In genomic region chr10:101106351-101106750, GRCh38 we compare ENCODE assay signal across 28 cellular contexts. TPM values are rescaled to one million over a fixed set of nuclear protein-coding genes. Genes with fewer than 3 reads are reported as not detected.
DNase-seq lines count a peak whose midpoint lies in the region; ATAC-seq and TF ChIP-seq lines count a peak whose summit lies in the region.
"Had no signal": no experiment of that assay in that cellular context is flagged by ENCODE, and none has a peak within 500 bp of the region (broad histone marks: within the 10 kb centered on the region; RNA-seq: fewer than 3 reads in every experiment).

No MANE protein-coding gene starts in this region.

- TF ChIP-seq CTCF in IMR-90 (conservative IDR thresholded peaks at IDR 0.05; ENCODE audit: low read depth, low read length) (no peak), glutamatergic neuron (IDR thresholded peaks at IDR 0.05; ENCODE audit: partially characterized antibody, unreplicated experiment) (no peak), lower lobe of right lung (IDR thresholded peaks at IDR 0.05) (no peak), HFFc6 (IDR thresholded peaks at IDR 0.05) (no peak)

- intact Hi-C loops in IMR-90 (cut with micrococcal nuclease), result no loop called here
- intact Hi-C loops in posterior vena cava (cut with DNase I), result no loop called here
- intact Hi-C loops in lower lobe of right lung (cut with DNase I), result no loop called here

- BruUV-seq in IMR-90 (replicated peaks; lab: Mats Ljungman, UMichigan), result no TSS peak

- POLR2A ChIA-PET in IMR-90 (lab: Charles Lee; ENCODE audit: unreplicated experiment), result no interaction called here

- no peak overlapping the region for H3K14ac ChIP-seq in IMR-90 (replicated peaks; ENCODE audit: low read depth, low read length)

- H2AK9ac ChIP-seq in IMR-90 (replicated peaks; ENCODE audit: low read depth, low read length, poor library complexity), result peak overlapping the region; percentile 65

- in situ Hi-C loops in IMR-90 (cut with MboI; ENCODE audit: low sequenced_read_pairs), result no loop called here

- H3K9me3 ChIP-seq in IMR-90 (ENCODE audit: control insufficient read depth, insufficient read depth, low read length) (no peaks in the 10 kb centered on the region), lower lobe of right lung (no peaks in the 10 kb centered on the region)
- H3K9me3 ChIP-seq: BE2C, BLaER1 had no signal

- H2BK5ac ChIP-seq in IMR-90 (ENCODE audit: low read depth, low read length, poor library complexity, severe bottlenecking), result no peak overlapping the region

- H4K8ac ChIP-seq in IMR-90 (ENCODE audit: low read depth in 2 of 2, low read length in 2 of 2), result no peak overlapping the region

- H3K36me3 Mint-ChIP-seq in glutamatergic neuron (ENCODE audit: unreplicated experiment) (no peaks in the 10 kb centered on the region), HFFc6 (ENCODE audit: low read depth) (no peaks in the 10 kb centered on the region)
- H3K36me3 Mint-ChIP-seq: CD14-positive monocyte; CD4-positive, alpha-beta memory T cell; CD4-positive, CD25-positive, alpha-beta regulatory T cell; CD8-positive, alpha-beta memory T cell had no signal

- H4K91ac ChIP-seq in IMR-90 (ENCODE audit: insufficient read depth, low read depth, low read length), result no peak overlapping the region

- H3K23ac ChIP-seq in IMR-90 (ENCODE audit: low read depth, low read length), result no peak overlapping the region

- no peak overlapping the region for H3K27ac Mint-ChIP-seq in glutamatergic neuron (ENCODE audit: unreplicated experiment)
- H3K27ac Mint-ChIP-seq in HFFc6, result no peak overlapping the region
- H3K27ac Mint-ChIP-seq: CD14-positive monocyte; CD4-positive, CD25-positive, alpha-beta regulatory T cell; CD8-positive, alpha-beta memory T cell had no signal

- H4K5ac ChIP-seq in IMR-90 (ENCODE audit: low read depth, low read length), result no peak overlapping the region

- H3K36me3 ChIP-seq in IMR-90 (ENCODE audit: control insufficient read depth, insufficient read depth, low read length) (no peaks in the 10 kb centered on the region), lower lobe of right lung (no peaks in the 10 kb centered on the region)
- H3K36me3 ChIP-seq: BE2C, BLaER1 had no signal

- no peaks in the 10 kb centered on the region for H3K9me1 ChIP-seq in IMR-90 (ENCODE audit: insufficient read depth, low read length)

- H3K27me3 Mint-ChIP-seq in glutamatergic neuron (ENCODE audit: unreplicated experiment), result peaks cover 4% of the 10 kb centered on the region
- peaks cover 48% of the 10 kb centered on the region for H3K27me3 Mint-ChIP-seq in HFFc6 (ENCODE audit: insufficient read depth)

- dilution Hi-C loops in IMR-90 (cut with HindIII; ENCODE audit: low sequenced_read_pairs, unreplicated experiment), result no loop called here

- peaks cover 66% of the 10 kb centered on the region for H3K27me3 ChIP-seq in IMR-90 (ENCODE audit: control insufficient read depth, insufficient read depth, low read length)
- peaks cover 25% of the 10 kb centered on the region for H3K27me3 ChIP-seq in lower lobe of right lung (ENCODE audit: low read depth)
- H3K27me3 ChIP-seq: BE2C had no signal

- H2BK20ac ChIP-seq in IMR-90 (ENCODE audit: low read depth, low read length), result no peak overlapping the region

- H3K4me2 ChIP-seq in IMR-90 (ENCODE audit: low read depth, low read length), result no peak overlapping the region
- H3K4me2 ChIP-seq: BLaER1 had no signal

- peaks cover 7% of the 10 kb centered on the region for H3K9me3 Mint-ChIP-seq in glutamatergic neuron (ENCODE audit: unreplicated experiment)
- no peaks in the 10 kb centered on the region for H3K9me3 Mint-ChIP-seq in HFFc6
- H3K9me3 Mint-ChIP-seq: CD14-positive monocyte; CD4-positive, alpha-beta memory T cell; CD4-positive, CD25-positive, alpha-beta regulatory T cell; CD8-positive, alpha-beta memory T cell had no signal

- no peak overlapping the region for H3K4ac ChIP-seq in IMR-90 (ENCODE audit: low read depth, low read length)

- TF ChIP-seq POLR2A in IMR-90 (IDR thresholded peaks at IDR 0.05; ENCODE audit: low read depth, low read length), result no peak

- no peaks in the 10 kb centered on the region for H3K4me1 ChIP-seq in IMR-90 (ENCODE audit: control insufficient read depth, insufficient read depth, low read length)
- no peaks in the 10 kb centered on the region for H3K4me1 ChIP-seq in lower lobe of right lung
- H3K4me1 ChIP-seq: BE2C, BLaER1 had no signal

- H3K9ac ChIP-seq in IMR-90 (ENCODE audit: low read depth, low read length), result no peak overlapping the region
- H3K9ac ChIP-seq: BLaER1 had no signal

- no peaks in the 10 kb centered on the region for H3K79me1 ChIP-seq in IMR-90 (ENCODE audit: low read depth in 1 of 2, low read length in 2 of 2)

- H3K27ac ChIP-seq in IMR-90 (ENCODE audit: insufficient read depth, low read length) (no peak overlapping the region), lower lobe of right lung (no peak overlapping the region)
- H3K27ac ChIP-seq: BLaER1 had no signal

- ATAC-seq in IMR-90 (ENCODE audit: low read depth) (no peak), lower lobe of right lung (no peak)
- ATAC-seq: GM12878 had no signal

- 55% methylated on average over 2 of the region's 6 CpGs; no CpG with 5 or more reads in 1 of the 2 experiments for WGBS in IMR-90 (ENCODE audit: extremely low coverage in 2 of 2, insufficient read length in 1 of 2), 2 experiments

- H3K4me3 Mint-ChIP-seq in glutamatergic neuron (ENCODE audit: unreplicated experiment) (peak overlapping the region; percentile 16), HFFc6 (no peak overlapping the region)
- H3K4me3 Mint-ChIP-seq: CD14-positive monocyte; CD4-positive, alpha-beta memory T cell; CD4-positive, CD25-positive, alpha-beta regulatory T cell; CD8-positive, alpha-beta memory T cell had no signal

- H2BK120ac ChIP-seq in IMR-90 (ENCODE audit: low read depth, low read length), result no peak overlapping the region

- DNase-seq in IMR-90, result no peak
- DNase-seq in RPMI8226, result peak; percentile 37
- DNase-seq in glutamatergic neuron, result no peak
- peak; percentile 55 for DNase-seq in posterior vena cava (ENCODE audit: low spot score)
- DNase-seq in lower lobe of right lung, result no peak
- DNase-seq in Kasumi-1 (lab: John Stamatoyannopoulos, UW), result no peak
- no peak for DNase-seq in activated CD8-positive, alpha-beta memory T cell treated with anti-CD3 and anti-CD28 coated beads, Interleukin-2, amount 50 U/mL, for 48 hours
- DNase-seq in HFFc6, result no peak
- DNase-seq: 8988T; ACHN; BE2C; C1 segment of cervical spinal cord; CD4-positive, alpha-beta memory T cell; CD4-positive, CD25-positive, alpha-beta regulatory T cell; CD8-positive, alpha-beta memory T cell; COR-L47; DMS 273 treated with DMSO at 0.1 percent for 48 hours; DMS153; DMS53; DMS79; DND-41; EL; GDM1 had no signal

- H3K4me1 Mint-ChIP-seq in glutamatergic neuron (ENCODE audit: low read depth, unreplicated experiment), result peaks cover 9% of the 10 kb centered on the region
- no peaks in the 10 kb centered on the region for H3K4me1 Mint-ChIP-seq in HFFc6 (ENCODE audit: low read depth)
- H3K4me1 Mint-ChIP-seq: CD14-positive monocyte; CD4-positive, alpha-beta memory T cell; CD4-positive, CD25-positive, alpha-beta regulatory T cell; CD8-positive, alpha-beta memory T cell had no signal

- no peak overlapping the region for H2AK5ac ChIP-seq in IMR-90 (ENCODE audit: low read depth, low read length)

- no peak for TF ChIP-seq RAD21 in IMR-90 (IDR thresholded peaks at IDR 0.05; ENCODE audit: low read length)

- no peak overlapping the region for H2AFZ ChIP-seq in IMR-90 (replicated peaks; ENCODE audit: low read length, poor library complexity)

- no peaks in the 10 kb centered on the region for H4K20me1 ChIP-seq in IMR-90 (ENCODE audit: insufficient read depth, low read length)
- H4K20me1 ChIP-seq: BLaER1 had no signal

- CTCF ChIA-PET in IMR-90 (lab: Yijun Ruan, JAX), result no interaction called here

- no peak overlapping the region for H2BK15ac ChIP-seq in IMR-90 (ENCODE audit: low read depth, low read length)

- H3K56ac ChIP-seq in IMR-90 (ENCODE audit: extremely low read depth, insufficient read depth, low read length), result no peak overlapping the region

- H3K4me3 ChIP-seq in IMR-90 (ENCODE audit: insufficient read depth, low read depth, low read length) (no peak overlapping the region), lower lobe of right lung (no peak overlapping the region)
- H3K4me3 ChIP-seq: BLaER1, GM12878 had no signal

- no peak overlapping the region for H3K18ac ChIP-seq in IMR-90 (ENCODE audit: low read depth, low read length)

TF ChIP-seq in IMR-90, 13 proteins besides CTCF, POLR2A, EP300 and RAD21 (continues in another document):
- no peak for TF ChIP-seq MXI1 (IDR thresholded peaks at IDR 0.05; ENCODE audit: borderline replicate concordance, low read depth, low read length)
- no peak for TF ChIP-seq RCOR1 (IDR thresholded peaks at IDR 0.05; ENCODE audit: insufficient replicate concordance, low read length)
- no peak for TF ChIP-seq NFE2L2 (IDR thresholded peaks at IDR 0.05; ENCODE audit: low read depth, low read length)
- no peak for TF ChIP-seq MAZ (IDR thresholded peaks at IDR 0.05; ENCODE audit: borderline replicate concordance, low read depth, low read length)
- no peak for TF ChIP-seq USF2 (IDR thresholded peaks at IDR 0.05; ENCODE audit: low read depth, low read length)
- TF ChIP-seq CEBPB (IDR thresholded peaks at IDR 0.05; ENCODE audit: low read depth, low read length), result no peak
- no peak for TF ChIP-seq RFX5 (IDR thresholded peaks at IDR 0.05; ENCODE audit: low read depth, low read length)

RNA-seq across cellular contexts. Expression of gene TLX1, which starts 24.7 kb away (rescaled TPM):
- total RNA-seq in IMR-90 (2012; rRNA removed) (not detected in 2 replicates), glutamatergic neuron (ENCODE audit: unreplicated experiment) (14.3 TPM), posterior vena cava (not detected), lower lobe of right lung (not detected)
- not detected in 2 replicates for polyA plus RNA-seq in IMR-90 (2012; rRNA removed)
- polyA plus RNA-seq in IMR-90 (2012; cell fraction: cytosol; rRNA removed), result not detected in 2 replicates
- polyA plus RNA-seq in IMR-90 (2012; cell fraction: nucleus; rRNA removed; ENCODE audit: low replicate concordance), result not detected in 2 replicates
- total RNA-seq in HFFc6 (2021; fragmentation: NEBNext Ultra II Directional; extraction: Animal tissue kit (Norgen Biotek cat#: 25700)), result not detected
- total RNA-seq: A673; CD4-positive, alpha-beta memory T cell; CD4-positive, CD25-positive, alpha-beta regulatory T cell; CD8-positive, alpha-beta memory T cell; GM12878 had no signal
- polyA plus RNA-seq: AG04450; CD14-positive monocyte; CD4-positive, alpha-beta memory T cell; CD4-positive, CD25-positive, alpha-beta regulatory T cell; CD8-positive, alpha-beta memory T cell; GM12878 had no signal

RNA-seq across cellular contexts. Expression of gene KAZALD1, which starts 44.6 kb away (rescaled TPM):
- total RNA-seq in IMR-90 (2012; rRNA removed) (8.1 and 9.1 TPM in 2 replicates), glutamatergic neuron (ENCODE audit: unreplicated experiment) (0.59 TPM), posterior vena cava (1 to 10 TPM; 6.5 to 9.3 TPM), lower lobe of right lung (9.9 TPM)
- 18.6 and 18.7 TPM in 2 replicates for polyA plus RNA-seq in IMR-90 (2012; rRNA removed)
- 19.1 and 20.1 TPM in 2 replicates for polyA plus RNA-seq in IMR-90 (2012; cell fraction: cytosol; rRNA removed)
- 20.7 and 36.8 TPM in 2 replicates for polyA plus RNA-seq in IMR-90 (2012; cell fraction: nucleus; rRNA removed; ENCODE audit: low replicate concordance)
- total RNA-seq in HFFc6 (2021; fragmentation: NEBNext Ultra II Directional; extraction: Animal tissue kit (Norgen Biotek cat#: 25700)), result 10 to 100 TPM; 14.5 to 21.1 (median 19.9) TPM
- total RNA-seq: CD4-positive, alpha-beta memory T cell; CD4-positive, CD25-positive, alpha-beta regulatory T cell had no signal
- polyA plus RNA-seq: CD4-positive, alpha-beta memory T cell; CD8-positive, alpha-beta memory T cell had no signal

Comparison
In these comparisons a context has a peak if more than half of its experiments do, and no peak if none do; other contexts are left out.
1. DNase-seq: peak in RPMI8226 (single experiment) and posterior vena cava (single experiment); none in IMR-90 (single experiment), glutamatergic neuron (single experiment), lower lobe of right lung (single experiment), Kasumi-1 (0 of 2), activated CD8-positive, alpha-beta memory T cell treated with anti-CD3 and anti-CD28 coated beads, Interleukin-2, amount 50 U/mL, for 48 hours (single experiment) and HFFc6 (single experiment).
2. RNA of gene TLX1, which starts 24.7 kb away (total RNA-seq): 14.3 TPM in glutamatergic neuron (single experiment); not detected in lower lobe of right lung (single experiment), not detected in IMR-90, not detected in posterior vena cava and not detected in HFFc6; every median in the first group is over 10 times any median in the second.